2 cellular contexts compared by ENCODE assay signal in genomic region chrX:16918979-16919378, GRCh38.
A peak's percentile ranks its signal among the peaks of the same experiment; 100 is the strongest.
TF ChIP-seq lines count a peak whose summit lies in the region.

No MANE protein-coding gene starts in this region.

TF ChIP-seq in A549, 52 proteins besides CTCF, POLR2A, EP300 and RAD21:
- TF ChIP-seq RARB (CRISPR knock-in tag; IDR thresholded peaks at IDR 0.05) (no peak), HOXA7 (CRISPR knock-in tag; IDR thresholded peaks at IDR 0.05) (no peak), HOXB13 (CRISPR knock-in tag; IDR thresholded peaks at IDR 0.05; ENCODE audit: low read depth) (no peak), MAFK (IDR thresholded peaks at IDR 0.05; ENCODE audit: partially characterized antibody) (peak; percentile 73)

TF ChIP-seq in K562, 482 proteins besides CTCF, POLR2A, EP300 and RAD21:
- TF ChIP-seq ZNF316 (IDR thresholded peaks at IDR 0.05) (peak; percentile 64; the same call in 1 of the 2 replicates), E2F3 (CRISPR knock-in tag; IDR thresholded peaks at IDR 0.05) (no peak), TFAP4 (CRISPR knock-in tag; IDR thresholded peaks at IDR 0.05; ENCODE audit: borderline replicate concordance) (no peak), DDX20 (tag; IDR thresholded peaks at IDR 0.05; ENCODE audit: low read depth) (no peak), ESRRA (IDR thresholded peaks at IDR 0.05; ENCODE audit: borderline replicate concordance, low read depth) (no peak), MAFG (tag; conservative IDR thresholded peaks at IDR 0.05) (peak; percentile 51; the same call in 1 of the 2 replicates), C11orf30 (IDR thresholded peaks at IDR 0.05; ENCODE audit: low read depth) (peak; percentile 42; the same call in 1 of the 2 replicates)
